Comparison of ENCODE assay signal across 8 cellular contexts in the genomic region with DNA sequence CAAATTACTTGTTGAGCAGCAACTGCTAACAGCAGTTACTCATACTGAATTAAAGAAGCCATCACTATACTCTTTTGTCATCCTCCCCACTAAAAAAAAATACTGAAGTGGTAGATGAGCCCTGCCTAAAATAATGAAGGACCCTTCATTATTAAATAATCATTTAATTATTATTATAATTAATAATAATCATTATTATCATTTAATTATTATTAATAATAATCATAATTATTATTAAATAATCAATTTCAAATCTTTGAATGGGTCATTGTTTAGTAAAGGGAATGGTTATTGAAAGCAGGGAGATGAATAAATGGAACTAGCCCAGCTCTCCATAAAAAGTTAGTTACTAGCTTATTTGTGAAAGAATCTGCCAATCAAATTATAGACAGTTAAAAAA.
"Had no signal": no experiment of that assay in that cellular context is flagged by ENCODE, and none has a peak within 500 bp of the region (broad histone marks: within the 10 kb centered on the region; RNA-seq: fewer than 3 reads in every experiment).

No MANE protein-coding gene starts in this region.

- H3K4me3 ChIP-seq: GM12878 had no signal

- DNase-seq: GDM1, GF-D8 had no signal

- FAIRE-seq: G401.6, GM12878, GM12891, GM12892, GM18507, GM19239 had no signal

- ATAC-seq: GM12878 had no signal
